Comparison of ENCODE assay signal across 24 cellular contexts in the genomic region with DNA sequence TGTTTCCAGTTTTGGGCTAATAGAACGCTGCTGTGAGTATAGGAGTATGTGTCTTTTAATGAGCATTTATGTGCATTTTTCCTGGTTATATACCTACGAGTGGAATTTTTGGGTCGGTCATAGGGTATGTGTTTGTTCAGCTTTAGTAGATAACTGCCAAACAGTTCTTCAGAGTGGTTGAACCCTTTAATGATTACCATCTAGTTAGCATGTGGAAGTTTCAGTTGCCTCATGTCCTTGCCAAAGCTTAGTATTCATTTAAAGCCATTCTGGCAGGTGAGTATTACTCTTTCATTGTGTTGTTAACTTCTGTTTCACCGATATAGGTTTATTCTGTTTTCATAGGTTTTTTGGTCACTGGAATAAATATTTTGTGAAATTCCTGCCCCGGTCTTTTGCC.
A peak's percentile ranks its signal among the peaks of the same experiment; 100 is the strongest.
DNase-seq lines count a peak whose midpoint lies in the region; ATAC-seq and TF ChIP-seq lines count a peak whose summit lies in the region.
"Had no signal": no experiment of that assay in that cellular context is flagged by ENCODE, and none has a peak within 500 bp of the region (broad histone marks: within the 10 kb centered on the region; RNA-seq: fewer than 3 reads in every experiment).

No MANE protein-coding gene starts in this region.

- H3K27ac ChIP-seq in neural progenitor cell: no peak overlapping the region
- H3K27ac ChIP-seq: ovary, SJSA1, uterus had no signal

- no peak overlapping the region for H3K27ac Mint-ChIP-seq in neural progenitor cell
- H3K27ac Mint-ChIP-seq: activated B cell treated with CpG ODN at 0.5 μM for 24 hours; activated CD8-positive, alpha-beta T cell treated with anti-CD3 and anti-CD28 coated beads for 36 hours; activated T-cell treated with anti-CD3 and anti-CD28 coated beads, Interleukin-2, amount 50 U/mL, for 24 hours; CD4-positive, CD25-positive, alpha-beta regulatory T cell had no signal

- ATAC-seq in GM18873 (IDR thresholded peaks at IDR 0.05; ENCODE audit: low FRiP score, unreplicated experiment): peak; percentile 83
- peak; percentile 95 for ATAC-seq in GM21423 (IDR thresholded peaks at IDR 0.05; ENCODE audit: unreplicated experiment)
- peak; percentile 60 for ATAC-seq in HG02970 (IDR thresholded peaks at IDR 0.05; ENCODE audit: low FRiP score, unreplicated experiment)
- peak; percentile 58 for ATAC-seq in HG03521 (IDR thresholded peaks at IDR 0.05; ENCODE audit: unreplicated experiment)
- no peak for ATAC-seq in HG03039 (IDR thresholded peaks at IDR 0.05; ENCODE audit: unreplicated experiment)
- ATAC-seq: activated CD8-positive, alpha-beta T cell treated with anti-CD3 and anti-CD28 coated beads for 36 hours; HCT116; PC-3 had no signal

- peaks cover 6% of the 10 kb centered on the region for H3K4me1 ChIP-seq in neural progenitor cell
- H3K4me1 ChIP-seq: SJSA1, uterus had no signal

- H3K36me3 ChIP-seq in neural progenitor cell: no peaks in the 10 kb centered on the region
- H3K36me3 ChIP-seq: ovary, uterus had no signal

- H3K9ac ChIP-seq in neural progenitor cell: no peak overlapping the region

- no peaks in the 10 kb centered on the region for H3F3A ChIP-seq in neural progenitor cell (ENCODE audit: low read depth)

- H3K36me3 Mint-ChIP-seq in neural progenitor cell: peaks cover 5% of the 10 kb centered on the region

- H3K9me3 ChIP-seq in neural progenitor cell (ENCODE audit: low read depth): no peaks in the 10 kb centered on the region
- H3K9me3 ChIP-seq: ovary, SJSA1, uterus had no signal

- H3K4me1 Mint-ChIP-seq in neural progenitor cell: peaks cover 4% of the 10 kb centered on the region
- H3K4me1 Mint-ChIP-seq: activated B cell treated with CpG ODN at 0.5 μM for 24 hours had no signal

- no peaks in the 10 kb centered on the region for H4K20me1 ChIP-seq in neural progenitor cell (ENCODE audit: low read depth)

- TF ChIP-seq CTCF in neural progenitor cell (IDR thresholded peaks at IDR 0.05): no peak

- no peak for DNase-seq in NCI-H748 treated with DMSO at 0.1 percent for 48 hours (lab: John Stamatoyannopoulos, UW)
- DNase-seq in islet precursor cell: no peak
- no peak for DNase-seq in neural progenitor cell (ENCODE audit: low spot score)
- DNase-seq: activated B cell treated with CpG ODN at 0.5 μM for 24 hours; activated CD8-positive, alpha-beta T cell treated with anti-CD3 and anti-CD28 coated beads for 36 hours; activated naive CD4-positive, alpha-beta T cell treated with anti-CD3 and anti-CD28 coated beads, Interleukin-2, amount 50 U/mL, for 16 hours; activated T-cell treated with anti-CD3 and anti-CD28 coated beads, Interleukin-2, amount 50 U/mL, for 24 hours; CD4-positive, CD25-positive, alpha-beta regulatory T cell; cerebellar nuclear complex; effector CD8-positive, alpha-beta T cell; glutamatergic neuron; NCI-H146; NCI-H2171 treated with DMSO at 0.1 percent for 48 hours; NCI-H774; ovary; PC-3; uterus had no signal

- H3K79me2 ChIP-seq in neural progenitor cell (ENCODE audit: low read depth): no peaks in the 10 kb centered on the region

- H3K4me3 ChIP-seq in neural progenitor cell: no peak overlapping the region
- H3K4me3 ChIP-seq: ovary, SJSA1, uterus had no signal

- no peak overlapping the region for H2AFZ ChIP-seq in neural progenitor cell (replicated peaks)

- H3K4me2 ChIP-seq in neural progenitor cell: no peak overlapping the region

- H3K4me3 Mint-ChIP-seq in neural progenitor cell: no peak overlapping the region
- H3K4me3 Mint-ChIP-seq: activated B cell treated with CpG ODN at 0.5 μM for 24 hours; activated CD8-positive, alpha-beta T cell treated with anti-CD3 and anti-CD28 coated beads for 36 hours; activated T-cell treated with anti-CD3 and anti-CD28 coated beads, Interleukin-2, amount 50 U/mL, for 24 hours; CD4-positive, CD25-positive, alpha-beta regulatory T cell had no signal

- no peaks in the 10 kb centered on the region for H3K27me3 Mint-ChIP-seq in neural progenitor cell (ENCODE audit: insufficient read depth, low read depth)
- H3K27me3 Mint-ChIP-seq: activated B cell treated with CpG ODN at 0.5 μM for 24 hours; activated CD8-positive, alpha-beta T cell treated with anti-CD3 and anti-CD28 coated beads for 36 hours; activated T-cell treated with anti-CD3 and anti-CD28 coated beads, Interleukin-2, amount 50 U/mL, for 24 hours; CD4-positive, CD25-positive, alpha-beta regulatory T cell had no signal

- H3K9me3 Mint-ChIP-seq in neural progenitor cell: peaks cover 1% of the 10 kb centered on the region
- H3K9me3 Mint-ChIP-seq: activated B cell treated with CpG ODN at 0.5 μM for 24 hours; activated CD8-positive, alpha-beta T cell treated with anti-CD3 and anti-CD28 coated beads for 36 hours; activated T-cell treated with anti-CD3 and anti-CD28 coated beads, Interleukin-2, amount 50 U/mL, for 24 hours; CD4-positive, CD25-positive, alpha-beta regulatory T cell had no signal

- H3K27me3 ChIP-seq in neural progenitor cell: no peaks in the 10 kb centered on the region
- H3K27me3 ChIP-seq: ovary, SJSA1, uterus had no signal
